Comparison of ENCODE assay signal across 1 cellular context in the genomic region with DNA sequence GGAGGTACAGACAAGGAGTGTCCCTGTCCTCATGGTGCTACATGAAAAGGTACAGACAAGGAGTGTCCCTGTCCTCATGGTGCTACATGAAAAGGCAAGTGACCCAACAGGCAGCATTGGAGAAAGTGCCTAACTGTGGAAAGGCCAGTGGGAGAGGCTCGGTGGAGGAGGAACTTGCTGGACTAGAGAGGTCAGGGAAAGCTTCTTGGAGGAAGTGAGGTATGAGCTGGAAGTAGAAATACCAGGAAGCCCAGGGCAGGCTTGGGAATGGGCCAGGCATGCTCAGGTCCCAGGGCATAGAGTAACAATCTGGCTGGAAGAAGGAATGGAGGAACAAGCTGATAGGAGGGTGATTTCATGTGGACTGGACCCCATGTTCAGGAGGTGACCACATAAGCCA.
TF ChIP-seq lines count a peak whose summit lies in the region.

No MANE protein-coding gene starts in this region.

TF ChIP-seq in H1, 55 proteins besides CTCF, POLR2A, EP300 and RAD21:
- TF ChIP-seq SIN3A (conservative IDR thresholded peaks at IDR 0.05 in 1 of 2, IDR thresholded peaks at IDR 0.05 in 1 of 2; ENCODE audit: low read depth in 1 of 2, low read length in 2 of 2): no peak
- no peak for TF ChIP-seq ATF3 (IDR thresholded peaks at IDR 0.05; ENCODE audit: insufficient read depth, low read depth, low read length)
- no peak for TF ChIP-seq MAFK (IDR thresholded peaks at IDR 0.05; ENCODE audit: low read depth, low read length)
- no peak for TF ChIP-seq GABPA (IDR thresholded peaks at IDR 0.05; ENCODE audit: borderline replicate concordance, insufficient read depth, low read length)
- no peak for TF ChIP-seq KDM4A (IDR thresholded peaks at IDR 0.05; ENCODE audit: low read depth, low read length, severe bottlenecking)
- TF ChIP-seq KDM1A (IDR thresholded peaks at IDR 0.05; ENCODE audit: borderline replicate concordance, low read length): no peak
- TF ChIP-seq BACH1 (IDR thresholded peaks at IDR 0.05; ENCODE audit: low read length): no peak
- TF ChIP-seq CREB1 (IDR thresholded peaks at IDR 0.05): no peak
- no peak for TF ChIP-seq POU5F1 (IDR thresholded peaks at IDR 0.05; ENCODE audit: low read depth, low read length)
- TF ChIP-seq JUN (IDR thresholded peaks at IDR 0.05; ENCODE audit: low read depth, low read length): no peak
- no peak for TF ChIP-seq HDAC2 (IDR thresholded peaks at IDR 0.05; ENCODE audit: borderline replicate concordance in 1 of 2, low read depth in 2 of 2, low read length in 2 of 2)
- TF ChIP-seq CBX8 (IDR thresholded peaks at IDR 0.05; ENCODE audit: borderline replicate concordance, low read depth, low read length): no peak
- TF ChIP-seq BRCA1 (IDR thresholded peaks at IDR 0.05; ENCODE audit: low read depth, low read length): no peak
- no peak for TF ChIP-seq CTBP2 (IDR thresholded peaks at IDR 0.05; ENCODE audit: borderline replicate concordance, insufficient read depth, insufficient read length, low read length)
- TF ChIP-seq BCL11A (IDR thresholded peaks at IDR 0.05; ENCODE audit: low read depth in 2 of 2, low read length in 2 of 2): no peak
- TF ChIP-seq, protein P1, sequence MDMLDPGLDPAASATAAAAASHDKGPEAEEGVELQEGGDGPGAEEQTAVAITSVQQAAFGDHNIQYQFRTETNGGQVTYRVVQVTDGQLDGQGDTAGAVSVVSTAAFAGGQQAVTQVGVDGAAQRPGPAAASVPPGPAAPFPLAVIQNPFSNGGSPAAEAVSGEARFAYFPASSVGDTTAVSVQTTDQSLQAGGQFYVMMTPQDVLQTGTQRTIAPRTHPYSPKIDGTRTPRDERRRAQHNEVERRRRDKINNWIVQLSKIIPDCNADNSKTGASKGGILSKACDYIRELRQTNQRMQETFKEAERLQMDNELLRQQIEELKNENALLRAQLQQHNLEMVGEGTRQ (IDR thresholded peaks at IDR 0.05; ENCODE audit: low read length): no peak
- no peak for TF ChIP-seq CHD2 (IDR thresholded peaks at IDR 0.05; ENCODE audit: low read length)
